Comparison of ENCODE assay signal across 16 cellular contexts in genomic region chr10:10665750-10666149, GRCh38.
DNase-seq lines count a peak whose midpoint lies in the region; ATAC-seq and TF ChIP-seq lines count a peak whose summit lies in the region.
"Had no signal": no experiment of that assay in that cellular context is flagged by ENCODE, and none has a peak within 500 bp of the region (broad histone marks: within the 10 kb centered on the region; RNA-seq: fewer than 3 reads in every experiment).

No MANE protein-coding gene starts in this region.

- WGBS in heart right ventricle, 2 donors = 42 to 57% methylated on average over 6 of the region's 6 CpGs

- H3K36me3 ChIP-seq in heart right ventricle (no peaks in the 10 kb centered on the region), left ventricle myocardium inferior (no peaks in the 10 kb centered on the region), stomach smooth muscle (ENCODE audit: control insufficient read depth in 2 of 2, insufficient read depth in 2 of 2, low read length in 2 of 2) (no peaks in the 10 kb centered on the region)
- H3K36me3 ChIP-seq: BE2C, HAP-1 had no signal

- no peaks in the 10 kb centered on the region for H3K27me3 ChIP-seq in heart right ventricle
- no peaks in the 10 kb centered on the region for H3K27me3 ChIP-seq in left ventricle myocardium inferior (ENCODE audit: low read depth)
- H3K27me3 ChIP-seq in stomach smooth muscle (ENCODE audit: control insufficient read depth in 1 of 2, insufficient read depth in 2 of 2, low read length in 2 of 2) = no peaks in the 10 kb centered on the region
- H3K27me3 ChIP-seq: BE2C had no signal

- TF ChIP-seq CTCF in heart right ventricle (IDR thresholded peaks at IDR 0.05) = no peak
- TF ChIP-seq CTCF in left ventricle myocardium inferior (IDR thresholded peaks at IDR 0.05; ENCODE audit: borderline replicate concordance) = no peak

- no peak overlapping the region for H3K4me3 ChIP-seq in heart right ventricle
- no peak overlapping the region for H3K4me3 ChIP-seq in left ventricle myocardium inferior
- no peak overlapping the region for H3K4me3 ChIP-seq in stomach smooth muscle (ENCODE audit: low read length in 2 of 2)
- H3K4me3 ChIP-seq: HAP-1 had no signal

- DNase-seq in heart right ventricle = peak; percentile 18 to 27
- no peak for DNase-seq in left ventricle myocardium inferior
- DNase-seq in left ventricle myocardium superior = peak; percentile 31
- no peak for DNase-seq in DMS79 (lab: John Stamatoyannopoulos, UW)
- no peak for DNase-seq in kidney tubule cell (ENCODE audit: low spot score)
- DNase-seq: ACHN; BE2C; CD4-positive, CD25-positive, alpha-beta regulatory T cell; CD8-positive, alpha-beta memory T cell; COR-L47; DMS 273 treated with DMSO at 0.1 percent for 48 hours; DMS53; GDM1 had no signal

- no peaks in the 10 kb centered on the region for H3K9me3 ChIP-seq in heart right ventricle
- no peaks in the 10 kb centered on the region for H3K9me3 ChIP-seq in left ventricle myocardium inferior (replicated peaks)
- H3K9me3 ChIP-seq in stomach smooth muscle (ENCODE audit: control insufficient read depth in 2 of 2, low read length in 2 of 2) = no peaks in the 10 kb centered on the region
- H3K9me3 ChIP-seq: BE2C, HAP-1 had no signal

- intact Hi-C loops in heart right ventricle (cut with DNase I) (no loop called here), left ventricle myocardium inferior (cut with micrococcal nuclease) (no loop called here), left ventricle myocardium superior (cut with micrococcal nuclease) (no loop called here)

- ATAC-seq in heart right ventricle (peak in 5 of 8 donors; percentile 53 to 66 (median 59)), left ventricle myocardium superior (peak; percentile 75), GM18861 (IDR thresholded peaks at IDR 0.05; ENCODE audit: unreplicated experiment) (no peak)

- H3K27ac ChIP-seq in heart right ventricle (no peak overlapping the region), left ventricle myocardium inferior (replicated peaks) (no peak overlapping the region), stomach smooth muscle (ENCODE audit: low read length) (peak overlapping the region; percentile 2)

- H3K4me1 ChIP-seq in heart right ventricle (peaks cover 0 to 26% (median 6%) of the 10 kb centered on the region in 9 donors), left ventricle myocardium inferior (peaks cover 14% of the 10 kb centered on the region), stomach smooth muscle (ENCODE audit: control insufficient read depth, insufficient read depth, low read length) (peaks cover 19% of the 10 kb centered on the region)
- H3K4me1 ChIP-seq: BE2C, HAP-1 had no signal

- no peak overlapping the region for H3K9ac ChIP-seq in stomach smooth muscle (ENCODE audit: low read length in 2 of 2)

Comparison
In these comparisons a context has a peak if more than half of its experiments do, and no peak if none do; other contexts are left out.
1. DNase-seq: peak in heart right ventricle (2 of 2) and left ventricle myocardium superior (single experiment); none in left ventricle myocardium inferior (single experiment), DMS79 (single experiment) and kidney tubule cell (single experiment).